Comparison of ENCODE assay signal across 9 cellular contexts in the genomic region with DNA sequence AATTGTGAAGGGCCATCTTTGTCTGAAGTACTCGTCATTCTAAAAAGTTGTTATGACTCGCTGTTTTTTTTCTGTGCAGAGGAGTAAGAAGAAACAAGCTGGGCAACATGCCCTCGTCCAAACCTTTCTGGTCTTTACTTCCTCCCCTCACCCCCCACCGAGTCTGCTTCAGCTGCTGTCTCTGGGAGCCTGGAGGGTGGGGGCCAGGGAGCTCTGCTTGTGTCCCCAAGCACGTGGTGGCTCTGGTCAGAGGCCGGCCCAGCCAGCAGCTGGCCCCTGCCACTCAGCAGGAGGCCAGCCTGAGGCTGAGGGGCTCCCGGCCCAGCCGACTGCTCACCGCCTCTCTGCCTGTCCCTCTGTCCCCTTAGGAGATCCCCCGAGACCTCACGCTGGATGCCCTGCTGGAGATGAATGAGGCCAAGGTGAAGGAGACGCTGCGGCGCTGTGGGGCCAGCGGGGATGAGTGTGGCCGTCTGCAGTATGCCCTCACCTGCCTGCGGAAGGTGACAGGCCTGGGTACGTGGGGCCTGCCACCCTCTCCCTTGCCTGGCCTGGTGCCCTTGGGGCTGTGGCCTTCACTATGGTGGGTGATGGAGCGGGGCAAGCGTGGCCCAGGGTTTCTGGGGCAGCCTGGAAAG. TPM values are rescaled to one million over a fixed set of nuclear protein-coding genes. Genes with fewer than 3 reads are reported as not detected.
DNase-seq lines count a peak whose midpoint lies in the region; ATAC-seq and TF ChIP-seq lines count a peak whose summit lies in the region.
"Had no signal": no experiment of that assay in that cellular context is flagged by ENCODE, and none has a peak within 500 bp of the region (broad histone marks: within the 10 kb centered on the region; RNA-seq: fewer than 3 reads in every experiment).

No MANE protein-coding gene starts in this region.

- ATAC-seq in HG03045 (IDR thresholded peaks at IDR 0.05; ENCODE audit: unreplicated experiment), result no peak
- no peak for ATAC-seq in HG02610 (IDR thresholded peaks at IDR 0.05; ENCODE audit: unreplicated experiment)
- no peak for ATAC-seq in GM18867 (IDR thresholded peaks at IDR 0.05; ENCODE audit: unreplicated experiment)
- no peak for ATAC-seq in HG03159 (IDR thresholded peaks at IDR 0.05; ENCODE audit: unreplicated experiment)

- DNase-seq in activated naive CD4-positive, alpha-beta T cell (lab: John Stamatoyannopoulos, UW), result no peak
- DNase-seq in mesothelial cell of epicardium (ENCODE audit: low spot score in 2 of 2, unreplicated experiment in 2 of 2), result no peak
- DNase-seq: DND-41 had no signal

- H3K9me3 Mint-ChIP-seq in activated naive CD4-positive, alpha-beta T cell treated with anti-CD3 and anti-CD28 coated beads, Interleukin-2, amount 50 U/mL, for 24 hours, result no peaks in the 10 kb centered on the region
- no peaks in the 10 kb centered on the region for H3K9me3 Mint-ChIP-seq in mesothelial cell of epicardium

- no peak overlapping the region for H3K4me3 Mint-ChIP-seq in activated naive CD4-positive, alpha-beta T cell treated with anti-CD3 and anti-CD28 coated beads, Interleukin-2, amount 50 U/mL, for 24 hours
- no peak overlapping the region for H3K4me3 Mint-ChIP-seq in mesothelial cell of epicardium

- H3K27me3 Mint-ChIP-seq in activated naive CD4-positive, alpha-beta T cell treated with anti-CD3 and anti-CD28 coated beads, Interleukin-2, amount 50 U/mL, for 24 hours, result no peaks in the 10 kb centered on the region
- no peaks in the 10 kb centered on the region for H3K27me3 Mint-ChIP-seq in mesothelial cell of epicardium (ENCODE audit: low read depth)

- H3K36me3 Mint-ChIP-seq in activated naive CD4-positive, alpha-beta T cell treated with anti-CD3 and anti-CD28 coated beads, Interleukin-2, amount 50 U/mL, for 24 hours, result no peaks in the 10 kb centered on the region
- no peaks in the 10 kb centered on the region for H3K36me3 Mint-ChIP-seq in mesothelial cell of epicardium

- peak overlapping the region; percentile 71 for H3K27ac Mint-ChIP-seq in activated naive CD4-positive, alpha-beta T cell treated with anti-CD3 and anti-CD28 coated beads, Interleukin-2, amount 50 U/mL, for 24 hours
- H3K27ac Mint-ChIP-seq in mesothelial cell of epicardium, result peak overlapping the region; percentile 80

- peak overlapping the region; percentile 49 for H3K27ac ChIP-seq in cingulate gyrus (ENCODE audit: low read depth, low read length)

- no peak for TF ChIP-seq CTCF in mesothelial cell of epicardium (IDR thresholded peaks at IDR 0.05; ENCODE audit: unreplicated experiment)

- peaks cover 44% of the 10 kb centered on the region for H3K4me1 Mint-ChIP-seq in activated naive CD4-positive, alpha-beta T cell treated with anti-CD3 and anti-CD28 coated beads, Interleukin-2, amount 50 U/mL, for 24 hours
- H3K4me1 Mint-ChIP-seq in mesothelial cell of epicardium, result peaks cover 48% of the 10 kb centered on the region

RNA-seq across cellular contexts. Expression of gene LGALS9, which starts 53.7 kb away (rescaled TPM):
- 4.4 to 4.8 TPM (median 4.6 TPM) in 3 replicates for total RNA-seq in mesothelial cell of epicardium
